Comparison of ENCODE assay signal across 9 cellular contexts in genomic region chr17:81518785-81519283, GRCh38.
DNase-seq lines count a peak whose midpoint lies in the region; ATAC-seq lines count a peak whose summit lies in the region.
"Had no signal": no experiment of that assay in that cellular context is flagged by ENCODE, and none has a peak within 500 bp of the region (broad histone marks: within the 10 kb centered on the region; RNA-seq: fewer than 3 reads in every experiment).

No MANE protein-coding gene starts in this region.

- H3K9me3 Mint-ChIP-seq in activated naive CD8-positive, alpha-beta T cell (ENCODE audit: low read depth): no peaks in the 10 kb centered on the region

- no peaks in the 10 kb centered on the region for H3K9me3 ChIP-seq in BLaER1 treated with 17β-estradiol and CSF1 and Interleukin-3, amounts not matched to agents 10 nM and 100 nM (replicated peaks in 1 of 11)
- H3K9me3 ChIP-seq in iPS-15b (ENCODE audit: control insufficient read depth, insufficient read depth, low read length): no peaks in the 10 kb centered on the region

- peak overlapping the region; percentile 40 to 100 (median 75) for H3K9ac ChIP-seq in BLaER1 treated with 17β-estradiol and CSF1 and Interleukin-3, amounts not matched to agents 10 nM and 100 nM
- H3K9ac ChIP-seq in iPS-15b (ENCODE audit: low read depth, low read length): peak overlapping the region; percentile 60
- H3K9ac ChIP-seq: KMS-11 had no signal

- peaks cover 22% of the 10 kb centered on the region for H3K4me1 Mint-ChIP-seq in activated naive CD8-positive, alpha-beta T cell (ENCODE audit: low read depth)

- no peak overlapping the region for H3K27ac Mint-ChIP-seq in activated naive CD8-positive, alpha-beta T cell

- no peaks in the 10 kb centered on the region for H3K27me3 Mint-ChIP-seq in activated naive CD8-positive, alpha-beta T cell

- peak overlapping the region in 9 of 11 experiments; percentile 24 to 100 (median 75); a peak in 18 of 22 replicates for H3K27ac ChIP-seq in BLaER1 treated with 17β-estradiol and CSF1 and Interleukin-3, amounts not matched to agents 10 nM and 100 nM
- H3K27ac ChIP-seq: KMS-11 had no signal

- peak overlapping the region; percentile 48 to 100 (median 79) for H3K4me3 ChIP-seq in BLaER1 treated with 17β-estradiol and CSF1 and Interleukin-3, amounts not matched to agents 10 nM and 100 nM
- peak overlapping the region; percentile 50 for H3K4me3 ChIP-seq in iPS-15b (ENCODE audit: low read depth, low read length)

- peaks cover 56 to 78% (median 68%) of the 10 kb centered on the region in 10 experiments for H3K4me1 ChIP-seq in BLaER1 treated with 17β-estradiol and CSF1 and Interleukin-3, amounts not matched to agents 10 nM and 100 nM
- peaks cover 14% of the 10 kb centered on the region for H3K4me1 ChIP-seq in iPS-15b (ENCODE audit: control insufficient read depth, insufficient read depth, low read length)

- H3K4me2 ChIP-seq in BLaER1 treated with 17β-estradiol and CSF1 and Interleukin-3, amounts not matched to agents 10 nM and 100 nM: peak overlapping the region; percentile 97 to 100 (median 100)
- H3K4me2 ChIP-seq: KMS-11 had no signal

- H3K36me3 Mint-ChIP-seq in activated naive CD8-positive, alpha-beta T cell: no peaks in the 10 kb centered on the region

- no peak for ATAC-seq in GM21367 (IDR thresholded peaks at IDR 0.05; ENCODE audit: unreplicated experiment)

- in situ Hi-C loops in KBM-7 (cut with MboI; ENCODE audit: low pct_unique_long_range_greater_than_20kb, low sequenced_read_pairs): no loop called here

- DNase-seq in HCEC 1CT: peak; percentile 48
- peak; percentile 60 for DNase-seq in stimulated activated CD8-positive, alpha-beta memory T cell treated with anti-CD3 and anti-CD28 coated beads, Interleukin-4, amount 100 ng/mL, for 48 hours
- DNase-seq in T-helper 9 cell: no peak
- DNase-seq in KBM-7: no peak

- peaks cover 0 to 5% (median 0%) of the 10 kb centered on the region in 11 experiments; a peak in 1 of 22 replicates for H3K36me3 ChIP-seq in BLaER1 treated with 17β-estradiol and CSF1 and Interleukin-3, amounts not matched to agents 10 nM and 100 nM
- no peaks in the 10 kb centered on the region for H3K36me3 ChIP-seq in iPS-15b (ENCODE audit: control insufficient read depth, insufficient read depth, low read length)

- peaks cover 0 to 25% (median 18%) of the 10 kb centered on the region in 11 experiments; a peak in 19 of 22 replicates for H3K27me3 ChIP-seq in BLaER1 treated with 17β-estradiol and CSF1 and Interleukin-3, amounts not matched to agents 10 nM and 100 nM
- H3K27me3 ChIP-seq in iPS-15b (ENCODE audit: control insufficient read depth, insufficient read depth, low read length): peaks cover 4% of the 10 kb centered on the region

- H4K20me1 ChIP-seq in BLaER1 treated with 17β-estradiol and CSF1 and Interleukin-3, amounts not matched to agents 10 nM and 100 nM: peaks cover 0 to 55% (median 23%) of the 10 kb centered on the region in 11 experiments; a peak in 12 of 22 replicates

- H3K4me3 Mint-ChIP-seq in activated naive CD8-positive, alpha-beta T cell: peak overlapping the region; percentile 54

Comparison
In these comparisons a context has a peak if more than half of its experiments do, and no peak if none do; other contexts are left out.
1. DNase-seq: peak in HCEC 1CT (single experiment) and stimulated activated CD8-positive, alpha-beta memory T cell treated with anti-CD3 and anti-CD28 coated beads, Interleukin-4, amount 100 ng/mL, for 48 hours (single experiment); none in T-helper 9 cell (single experiment) and KBM-7 (single experiment).